16 cellular contexts compared by ENCODE assay signal in the genomic region with DNA sequence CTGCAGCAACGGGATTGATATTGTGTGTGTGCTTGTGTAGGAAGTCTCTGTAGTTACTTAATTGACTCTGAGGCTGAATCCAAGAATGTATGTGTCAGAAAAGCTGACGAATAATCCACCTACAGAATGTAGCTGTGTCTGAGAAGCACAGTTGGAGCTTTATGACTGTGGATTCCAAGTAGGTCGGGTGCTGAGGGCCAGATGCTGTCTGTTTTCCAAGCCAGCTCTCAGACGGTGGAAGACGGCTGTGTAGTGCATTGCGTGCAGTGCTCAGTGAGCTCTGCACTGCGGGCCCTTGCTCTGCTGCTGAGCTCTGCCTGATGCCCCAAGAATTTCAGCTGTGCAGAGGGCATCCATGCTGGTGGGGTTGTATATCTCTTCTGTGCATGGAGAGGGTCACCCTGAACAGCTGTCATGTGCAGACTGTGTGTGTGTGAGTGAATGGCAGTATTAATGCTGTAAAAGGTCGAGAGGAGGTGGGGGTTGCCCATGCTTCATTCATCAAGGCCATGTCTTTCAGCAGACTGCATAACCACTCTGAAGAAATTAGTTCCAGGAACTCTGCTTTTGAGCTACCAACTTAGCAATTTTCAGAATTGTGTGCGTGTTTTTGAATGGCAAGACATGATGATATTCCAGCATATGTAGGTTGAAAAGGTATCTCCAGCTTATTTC.
A peak's percentile ranks its signal among the peaks of the same experiment; 100 is the strongest.
DNase-seq lines count a peak whose midpoint lies in the region; ATAC-seq and TF ChIP-seq lines count a peak whose summit lies in the region.
"Had no signal": no experiment of that assay in that cellular context is flagged by ENCODE, and none has a peak within 500 bp of the region (broad histone marks: within the 10 kb centered on the region; RNA-seq: fewer than 3 reads in every experiment).

No MANE protein-coding gene starts in this region.

- peak; percentile 23 for DNase-seq in activated CD8-positive, alpha-beta T cell treated with anti-CD3 and anti-CD28 coated beads for 36 hours
- no peak for DNase-seq in activated CD8-positive, alpha-beta T cell treated with anti-CD3 and anti-CD28 coated beads, Interleukin-2, amount 10 ng/mL, durations not matched to agents 7 days and 5 days
- no peak for DNase-seq in activated T-helper 1 cell treated with anti-CD3 and anti-CD28 coated beads, Interleukin-12 subunit alpha, Interleukin-12 subunit beta, Interleukin-2, Interleukin-4 antibody, amounts not matched to agents 30 ng/mL and 10 ng/mL and 1 ng/mL, durations not matched to agents 14 hours and 24 hours and 36 hours (ENCODE audit: low spot score)
- DNase-seq in occipital lobe (lab: John Stamatoyannopoulos, UW) (peak; percentile 3), SIG-M5 (lab: John Stamatoyannopoulos, UW) (no peak), NCI-H146 treated with DMSO at 0.1 percent for 48 hours (lab: John Stamatoyannopoulos, UW; ENCODE audit: unreplicated experiment) (no peak)
- DNase-seq: AML-193, DMS53, NCI-H1436, NCI-H2029 treated with DMSO at 0.1 percent for 48 hours, NCI-H510A treated with DMSO at 0.1 percent for 48 hours, NCI-H82, PC-9 had no signal

- intact Hi-C loops in activated CD8-positive, alpha-beta T cell treated with anti-CD3 and anti-CD28 coated beads for 36 hours (cut with micrococcal nuclease) = no loop called here
- intact Hi-C loops in activated T-helper 1 cell treated with anti-CD3 and anti-CD28 coated beads, Interleukin-12 subunit alpha, Interleukin-12 subunit beta, Interleukin-2, Interleukin-4 antibody, amounts not matched to agents 30 ng/mL and 10 ng/mL and 1 ng/mL, durations not matched to agents 14 hours and 24 hours and 36 hours (cut with micrococcal nuclease) = no loop called here

- peak; percentile 74 for ATAC-seq in activated CD8-positive, alpha-beta T cell treated with anti-CD3 and anti-CD28 coated beads for 36 hours
- no peak for ATAC-seq in activated CD8-positive, alpha-beta T cell treated with anti-CD3 and anti-CD28 coated beads, Interleukin-2, amount 10 ng/mL, durations not matched to agents 7 days and 5 days
- ATAC-seq in HG03196 (IDR thresholded peaks at IDR 0.05; ENCODE audit: unreplicated experiment) (no peak), GM18498 (IDR thresholded peaks at IDR 0.05; ENCODE audit: unreplicated experiment) (no peak)
- ATAC-seq: HCT116 had no signal

- no peak for TF ChIP-seq CTCF in activated CD8-positive, alpha-beta T cell treated with anti-CD3 and anti-CD28 coated beads for 36 hours (IDR thresholded peaks at IDR 0.05)

- no peak overlapping the region for H3K27ac Mint-ChIP-seq in activated CD8-positive, alpha-beta T cell treated with anti-CD3 and anti-CD28 coated beads for 36 hours
- no peak overlapping the region for H3K27ac Mint-ChIP-seq in activated CD8-positive, alpha-beta T cell treated with anti-CD3 and anti-CD28 coated beads, Interleukin-2, amount 10 ng/mL, durations not matched to agents 7 days and 5 days
- H3K27ac Mint-ChIP-seq in activated T-helper 1 cell treated with anti-CD3 and anti-CD28 coated beads, Interleukin-12 subunit alpha, Interleukin-12 subunit beta, Interleukin-2, Interleukin-4 antibody, amounts not matched to agents 30 ng/mL and 10 ng/mL and 1 ng/mL, durations not matched to agents 14 hours and 24 hours and 36 hours = peak overlapping the region; percentile 48

- no peak overlapping the region for H3K4me3 Mint-ChIP-seq in activated CD8-positive, alpha-beta T cell treated with anti-CD3 and anti-CD28 coated beads for 36 hours
- no peak overlapping the region for H3K4me3 Mint-ChIP-seq in activated CD8-positive, alpha-beta T cell treated with anti-CD3 and anti-CD28 coated beads, Interleukin-2, amount 10 ng/mL, durations not matched to agents 7 days and 5 days
- H3K4me3 Mint-ChIP-seq in activated T-helper 1 cell treated with anti-CD3 and anti-CD28 coated beads, Interleukin-12 subunit alpha, Interleukin-12 subunit beta, Interleukin-2, Interleukin-4 antibody, amounts not matched to agents 30 ng/mL and 10 ng/mL and 1 ng/mL, durations not matched to agents 14 hours and 24 hours and 36 hours = no peak overlapping the region

- H3K9me3 Mint-ChIP-seq in activated CD8-positive, alpha-beta T cell treated with anti-CD3 and anti-CD28 coated beads for 36 hours = no peaks in the 10 kb centered on the region
- no peaks in the 10 kb centered on the region for H3K9me3 Mint-ChIP-seq in activated CD8-positive, alpha-beta T cell treated with anti-CD3 and anti-CD28 coated beads, Interleukin-2, amount 10 ng/mL, durations not matched to agents 7 days and 5 days (ENCODE audit: insufficient read depth)
- peaks cover 7% of the 10 kb centered on the region for H3K9me3 Mint-ChIP-seq in activated T-helper 1 cell treated with anti-CD3 and anti-CD28 coated beads, Interleukin-12 subunit alpha, Interleukin-12 subunit beta, Interleukin-2, Interleukin-4 antibody, amounts not matched to agents 30 ng/mL and 10 ng/mL and 1 ng/mL, durations not matched to agents 14 hours and 24 hours and 36 hours

- CTCF ChIA-PET in activated CD8-positive, alpha-beta T cell treated with anti-CD3 and anti-CD28 coated beads for 36 hours (lab: Charles Lee) = no interaction called here
- CTCF ChIA-PET in activated CD8-positive, alpha-beta T cell treated with anti-CD3 and anti-CD28 coated beads, Interleukin-2, amount 10 ng/mL, durations not matched to agents 7 days and 5 days (lab: Charles Lee) = no interaction called here

- H3K4me1 Mint-ChIP-seq in activated CD8-positive, alpha-beta T cell treated with anti-CD3 and anti-CD28 coated beads for 36 hours (ENCODE audit: low read depth) = peaks cover 6% of the 10 kb centered on the region
- peaks cover 3% of the 10 kb centered on the region for H3K4me1 Mint-ChIP-seq in activated CD8-positive, alpha-beta T cell treated with anti-CD3 and anti-CD28 coated beads, Interleukin-2, amount 10 ng/mL, durations not matched to agents 7 days and 5 days (ENCODE audit: low read depth)
- peaks cover under 1% of the 10 kb centered on the region for H3K4me1 Mint-ChIP-seq in activated T-helper 1 cell treated with anti-CD3 and anti-CD28 coated beads, Interleukin-12 subunit alpha, Interleukin-12 subunit beta, Interleukin-2, Interleukin-4 antibody, amounts not matched to agents 30 ng/mL and 10 ng/mL and 1 ng/mL, durations not matched to agents 14 hours and 24 hours and 36 hours (ENCODE audit: low read depth)

- H3K36me3 Mint-ChIP-seq in activated CD8-positive, alpha-beta T cell treated with anti-CD3 and anti-CD28 coated beads for 36 hours (ENCODE audit: low read depth) = no peaks in the 10 kb centered on the region
- H3K36me3 Mint-ChIP-seq in activated CD8-positive, alpha-beta T cell treated with anti-CD3 and anti-CD28 coated beads, Interleukin-2, amount 10 ng/mL, durations not matched to agents 7 days and 5 days (ENCODE audit: low read depth) = no peaks in the 10 kb centered on the region
- no peaks in the 10 kb centered on the region for H3K36me3 Mint-ChIP-seq in activated T-helper 1 cell treated with anti-CD3 and anti-CD28 coated beads, Interleukin-12 subunit alpha, Interleukin-12 subunit beta, Interleukin-2, Interleukin-4 antibody, amounts not matched to agents 30 ng/mL and 10 ng/mL and 1 ng/mL, durations not matched to agents 14 hours and 24 hours and 36 hours (ENCODE audit: low read depth)

- POLR2A ChIA-PET in activated CD8-positive, alpha-beta T cell treated with anti-CD3 and anti-CD28 coated beads for 36 hours (lab: Charles Lee) = no interaction called here
- POLR2A ChIA-PET in activated CD8-positive, alpha-beta T cell treated with anti-CD3 and anti-CD28 coated beads, Interleukin-2, amount 10 ng/mL, durations not matched to agents 7 days and 5 days (lab: Charles Lee) = no interaction called here

- H3K27me3 Mint-ChIP-seq in activated CD8-positive, alpha-beta T cell treated with anti-CD3 and anti-CD28 coated beads for 36 hours = no peaks in the 10 kb centered on the region
- no peaks in the 10 kb centered on the region for H3K27me3 Mint-ChIP-seq in activated CD8-positive, alpha-beta T cell treated with anti-CD3 and anti-CD28 coated beads, Interleukin-2, amount 10 ng/mL, durations not matched to agents 7 days and 5 days (ENCODE audit: low read depth)
- peaks cover 8% of the 10 kb centered on the region for H3K27me3 Mint-ChIP-seq in activated T-helper 1 cell treated with anti-CD3 and anti-CD28 coated beads, Interleukin-12 subunit alpha, Interleukin-12 subunit beta, Interleukin-2, Interleukin-4 antibody, amounts not matched to agents 30 ng/mL and 10 ng/mL and 1 ng/mL, durations not matched to agents 14 hours and 24 hours and 36 hours (ENCODE audit: insufficient read depth)

Comparison
In these comparisons a context has a peak if more than half of its experiments do, and no peak if none do; other contexts are left out.
1. DNase-seq: peak in activated CD8-positive, alpha-beta T cell treated with anti-CD3 and anti-CD28 coated beads for 36 hours (single experiment) and occipital lobe (single experiment); none in activated CD8-positive, alpha-beta T cell treated with anti-CD3 and anti-CD28 coated beads, Interleukin-2, amount 10 ng/mL, durations not matched to agents 7 days and 5 days (single experiment), activated T-helper 1 cell treated with anti-CD3 and anti-CD28 coated beads, Interleukin-12 subunit alpha, Interleukin-12 subunit beta, Interleukin-2, Interleukin-4 antibody, amounts not matched to agents 30 ng/mL and 10 ng/mL and 1 ng/mL, durations not matched to agents 14 hours and 24 hours and 36 hours (single experiment), SIG-M5 (single experiment) and NCI-H146 treated with DMSO at 0.1 percent for 48 hours (single experiment).